In genomic region chr5:149141224-149141956, GRCh38 we compare ENCODE assay signal across 8 cellular contexts. TPM values are rescaled to one million over a fixed set of nuclear protein-coding genes. Genes with fewer than 3 reads are reported as not detected.
A peak's percentile ranks its signal among the peaks of the same experiment; 100 is the strongest.
DNase-seq lines count a peak whose midpoint lies in the region; ATAC-seq and TF ChIP-seq lines count a peak whose summit lies in the region.

Gene ABLIM3 (plus strand): TSS chr5:149141493. CDS start chr5:149142096, 603 bp downstream.

- intact Hi-C loops in lower lobe of right lung (cut with DNase I), result no loop called here

- TF ChIP-seq CTCF in lower lobe of right lung (IDR thresholded peaks at IDR 0.05), result peak; percentile 97

- H3K9me3 ChIP-seq in ectodermal cell (ENCODE audit: control insufficient read depth, low read length) (no peaks in the 10 kb centered on the region), lower lobe of right lung (no peaks in the 10 kb centered on the region)

- peaks cover 17% of the 10 kb centered on the region for H3K27me3 Mint-ChIP-seq in activated CD8-positive, alpha-beta T cell treated with anti-CD3 and anti-CD28 coated beads, Interleukin-2, amount 10 ng/mL, durations not matched to agents 7 days and 5 days (ENCODE audit: low read depth)

- peak within 1 kb of the TSS; percentile 45 for H3K4me3 Mint-ChIP-seq in activated CD8-positive, alpha-beta T cell treated with anti-CD3 and anti-CD28 coated beads, Interleukin-2, amount 10 ng/mL, durations not matched to agents 7 days and 5 days

- ATAC-seq in HG02884 (IDR thresholded peaks at IDR 0.05; ENCODE audit: unreplicated experiment) (peak; percentile 96), lower lobe of right lung (peak; percentile 96 to 97)
- peak; percentile 97 for ATAC-seq in activated CD8-positive, alpha-beta T cell treated with anti-CD3 and anti-CD28 coated beads, Interleukin-2, amount 10 ng/mL, durations not matched to agents 7 days and 5 days

- no peaks in the 10 kb centered on the region for H3K9me3 Mint-ChIP-seq in activated CD8-positive, alpha-beta T cell treated with anti-CD3 and anti-CD28 coated beads, Interleukin-2, amount 10 ng/mL, durations not matched to agents 7 days and 5 days (ENCODE audit: insufficient read depth)

- peak within 1 kb of the TSS; percentile 61 for H3K4me3 ChIP-seq in ectodermal cell (ENCODE audit: insufficient read depth, low read depth, low read length)
- peak within 1 kb of the TSS; percentile 68 for H3K4me3 ChIP-seq in lower lobe of right lung

- no peak within 1 kb of the TSS for H3K27ac Mint-ChIP-seq in activated CD8-positive, alpha-beta T cell treated with anti-CD3 and anti-CD28 coated beads, Interleukin-2, amount 10 ng/mL, durations not matched to agents 7 days and 5 days

- no peaks in the 10 kb centered on the region for H3K36me3 Mint-ChIP-seq in activated CD8-positive, alpha-beta T cell treated with anti-CD3 and anti-CD28 coated beads, Interleukin-2, amount 10 ng/mL, durations not matched to agents 7 days and 5 days (ENCODE audit: low read depth)

- CTCF ChIA-PET in activated CD8-positive, alpha-beta T cell treated with anti-CD3 and anti-CD28 coated beads, Interleukin-2, amount 10 ng/mL, durations not matched to agents 7 days and 5 days (lab: Charles Lee), result interaction anchor here (0.6 to 1.9 kb wide), 19 partner anchors 17 to 133 kb away, joined by 3 to 17 read pairs (median 4); no protein-coding TSS in a partner anchor

- H3K27me3 ChIP-seq in ectodermal cell (ENCODE audit: control insufficient read depth, insufficient read depth, low read length, poor library complexity, severe bottlenecking) (peaks cover 26% of the 10 kb centered on the region), lower lobe of right lung (ENCODE audit: low read depth) (no peaks in the 10 kb centered on the region)

- no peaks in the 10 kb centered on the region for H3K4me1 Mint-ChIP-seq in activated CD8-positive, alpha-beta T cell treated with anti-CD3 and anti-CD28 coated beads, Interleukin-2, amount 10 ng/mL, durations not matched to agents 7 days and 5 days (ENCODE audit: low read depth)

- no peak within 1 kb of the TSS for H3K27ac ChIP-seq in ectodermal cell (ENCODE audit: insufficient read depth, low read depth, low read length, poor library complexity, severe bottlenecking)
- H3K27ac ChIP-seq in lower lobe of right lung, result peak within 1 kb of the TSS; percentile 81

- WGBS in ectodermal cell, 2 experiments, result 8% methylated on average over 54 of the region's 54 CpGs

- DNase-seq in NCI-H2029 (lab: John Stamatoyannopoulos, UW) (peak; percentile 13), NCI-H2029 treated with DMSO at 0.1 percent for 48 hours (lab: John Stamatoyannopoulos, UW) (no peak), NCI-H226 (peak; percentile 55), lower lobe of right lung (peak; percentile 80)
- peak; percentile 70 for DNase-seq in activated CD8-positive, alpha-beta T cell treated with anti-CD3 and anti-CD28 coated beads, Interleukin-2, amount 10 ng/mL, durations not matched to agents 7 days and 5 days
- DNase-seq in stimulated activated CD4-positive, alpha-beta T cell treated with anti-CD3 and anti-CD28 coated beads, Interleukin-4, amount 100 ng/mL, for 48 hours (ENCODE audit: low read depth in 2 of 2), result peak; percentile 48 to 68

- H3K36me3 ChIP-seq in ectodermal cell (ENCODE audit: control insufficient read depth, insufficient read depth, low read length) (no peaks in the 10 kb centered on the region), lower lobe of right lung (no peaks in the 10 kb centered on the region)

- POLR2A ChIA-PET in activated CD8-positive, alpha-beta T cell treated with anti-CD3 and anti-CD28 coated beads, Interleukin-2, amount 10 ng/mL, durations not matched to agents 7 days and 5 days (lab: Charles Lee), result no interaction called here

- H3K4me1 ChIP-seq in ectodermal cell (ENCODE audit: control insufficient read depth, insufficient read depth, low read length) (no peaks in the 10 kb centered on the region), lower lobe of right lung (peaks cover 32% of the 10 kb centered on the region)

RNA-seq across cellular contexts. Expression of gene ABLIM3, which starts in this region (rescaled TPM):
- total RNA-seq in activated CD8-positive, alpha-beta T cell treated with anti-CD3 and anti-CD28 coated beads, Interleukin-2, amount 10 ng/mL, durations not matched to agents 7 days and 5 days, result not detected
- 0.52 TPM for polyA plus RNA-seq in ectodermal cell (2013, experiment 1 of 4)
- 0.27 TPM for polyA plus RNA-seq in ectodermal cell (2013, experiment 2 of 4)
- 0.48 TPM for polyA plus RNA-seq in ectodermal cell (2013, experiment 3 of 4)
- polyA plus RNA-seq in ectodermal cell (2013, experiment 4 of 4), result 0.24 TPM
- 26.7 TPM for total RNA-seq in lower lobe of right lung

Comparison
In these comparisons a context has a peak if more than half of its experiments do, and no peak if none do; other contexts are left out.
1. RNA of gene ABLIM3 (total RNA-seq): 26.7 TPM in lower lobe of right lung (single experiment); not detected in activated CD8-positive, alpha-beta T cell treated with anti-CD3 and anti-CD28 coated beads, Interleukin-2, amount 10 ng/mL, durations not matched to agents 7 days and 5 days; every median in the first group is over 10 times any median in the second.
2. Peak in DNase-seq and ATAC-seq in activated CD8-positive, alpha-beta T cell treated with anti-CD3 and anti-CD28 coated beads, Interleukin-2, amount 10 ng/mL, durations not matched to agents 7 days and 5 days; RNA of the gene not detected or under 1 TPM.
3. Peak in every context shown above with its lines, with median percentiles within 50 percentile points of each other: ATAC-seq.